Comparison of ENCODE assay signal across 1 cellular context in the genomic region with DNA sequence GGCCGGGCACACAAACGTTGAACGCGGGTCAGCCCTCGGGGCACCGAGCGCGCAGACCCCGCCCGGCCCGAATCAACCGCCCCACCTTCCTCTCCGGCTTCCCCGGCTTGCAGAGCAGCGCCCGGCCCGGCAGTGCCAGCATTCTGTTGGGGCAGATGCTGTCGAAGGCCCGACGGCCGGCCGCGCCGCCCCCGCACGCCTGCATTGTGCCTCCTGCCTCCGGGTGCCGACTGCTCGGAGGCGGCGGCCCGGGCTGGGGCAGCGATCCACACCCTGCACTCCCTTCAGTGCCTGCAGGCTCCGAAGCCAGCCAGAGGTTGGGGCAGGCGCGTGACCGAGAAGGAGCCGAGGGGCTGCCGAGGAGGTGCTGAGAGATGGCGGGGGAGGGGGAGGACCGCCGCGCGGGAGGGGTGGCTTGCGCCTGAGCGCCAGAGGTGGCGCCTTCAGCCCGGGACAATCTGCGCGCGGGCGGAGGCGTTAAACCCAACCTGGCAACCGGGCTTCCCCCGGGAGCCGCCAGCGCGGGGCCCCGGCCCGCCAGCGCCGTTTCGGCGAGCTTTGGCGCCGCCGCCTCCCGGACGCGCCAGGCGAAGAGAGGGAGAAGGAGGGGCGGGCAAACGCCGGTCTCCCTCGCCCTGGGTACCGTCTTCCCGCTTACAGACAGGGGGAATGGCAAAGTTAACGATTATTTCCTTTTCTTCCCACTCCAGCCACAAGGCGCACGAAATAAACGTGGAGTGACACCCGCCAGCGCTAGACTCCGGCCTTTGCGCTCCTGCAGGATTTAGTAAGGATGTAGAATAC.
A peak's percentile ranks its signal among the peaks of the same experiment; 100 is the strongest.
TF ChIP-seq lines count a peak whose summit lies in the region.

TSS of gene MCIDAS (minus strand) at position 382 of the 804 bp plus-strand sequence. CDS start at position 205, 177 bp downstream.

TF ChIP-seq in H1, 55 proteins besides CTCF, POLR2A, EP300 and RAD21 (continued from another document):
- TF ChIP-seq TBP (IDR thresholded peaks at IDR 0.05; ENCODE audit: low read depth, low read length) (no peak), KDM5A (IDR thresholded peaks at IDR 0.05; ENCODE audit: low read length) (no peak), MAFK (IDR thresholded peaks at IDR 0.05; ENCODE audit: low read depth, low read length) (no peak), SP4 (IDR thresholded peaks at IDR 0.05; ENCODE audit: low read length) (no peak), CBX5 (IDR thresholded peaks at IDR 0.05; ENCODE audit: low read depth, low read length) (no peak), BRCA1 (IDR thresholded peaks at IDR 0.05; ENCODE audit: low read depth, low read length) (no peak), POU5F1 (IDR thresholded peaks at IDR 0.05; ENCODE audit: low read depth, low read length) (no peak), RBBP5 (IDR thresholded peaks at IDR 0.05; ENCODE audit: borderline replicate concordance, low read depth, low read length) (0 out of 2 replicates have a peak, but pooled peaks have one; percentile 55), SIRT6 (IDR thresholded peaks at IDR 0.05; ENCODE audit: low read length) (no peak), BCL11A (IDR thresholded peaks at IDR 0.05; ENCODE audit: low read depth in 2 of 2, low read length in 2 of 2) (no peak), SUZ12 (IDR thresholded peaks at IDR 0.05; ENCODE audit: low read length) (0 out of 2 replicates have a peak, but pooled peaks have one; percentile 94), SIX5 (IDR thresholded peaks at IDR 0.05; ENCODE audit: low read depth, low read length) (no peak), CHD2 (IDR thresholded peaks at IDR 0.05; ENCODE audit: low read length) (no peak), SP2 (IDR thresholded peaks at IDR 0.05; ENCODE audit: low read length) (no peak), FOSL1 (IDR thresholded peaks at IDR 0.05; ENCODE audit: insufficient read depth, low read depth, low read length) (no peak), TEAD4 (IDR thresholded peaks at IDR 0.05; ENCODE audit: low read depth, low read length) (no peak), RXRA (IDR thresholded peaks at IDR 0.05; ENCODE audit: insufficient read depth, low read depth, low read length) (no peak), CHD1 (IDR thresholded peaks at IDR 0.05; ENCODE audit: low read depth, low read length) (no peak), RFX5 (IDR thresholded peaks at IDR 0.05; ENCODE audit: borderline replicate concordance, low read depth, low read length) (no peak), TAF7 (optimal IDR thresholded peaks at IDR 0.05; ENCODE audit: borderline replicate concordance, low read depth, low read length) (no peak), CEBPB (IDR thresholded peaks at IDR 0.05; ENCODE audit: low read depth, low read length) (no peak), PHF8 (conservative IDR thresholded peaks at IDR 0.05; ENCODE audit: low read depth, low read length) (no peak; the same call in 1 of the 2 replicates), RNF2 (IDR thresholded peaks at IDR 0.05; ENCODE audit: borderline replicate concordance, low read depth, low read length, missing control alignments, poor library complexity, severe bottlenecking) (peak; percentile 5), NANOG (IDR thresholded peaks at IDR 0.05; ENCODE audit: insufficient read depth, low read depth, low read length, poor library complexity, severe bottlenecking) (no peak), CTBP2 (IDR thresholded peaks at IDR 0.05; ENCODE audit: borderline replicate concordance, insufficient read depth, insufficient read length, low read length) (peak; percentile 91), MAX (IDR thresholded peaks at IDR 0.05) (peak; percentile 83; the same call in 1 of the 2 replicates), ZNF274 (IDR thresholded peaks at IDR 0.05; ENCODE audit: borderline replicate concordance, extremely low read depth, low read length) (no peak), KDM1A (IDR thresholded peaks at IDR 0.05; ENCODE audit: borderline replicate concordance, low read length) (peak; percentile 44; the same call in 1 of the 2 replicates), ASH2L (IDR thresholded peaks at IDR 0.05; ENCODE audit: low read length) (peak; percentile 70), SIN3A (conservative IDR thresholded peaks at IDR 0.05 in 1 of 2, IDR thresholded peaks at IDR 0.05 in 1 of 2; ENCODE audit: low read depth in 1 of 2, low read length in 2 of 2) (no peak), KDM4A (IDR thresholded peaks at IDR 0.05; ENCODE audit: low read depth, low read length, severe bottlenecking) (peak; percentile 90), CREB1 (IDR thresholded peaks at IDR 0.05) (peak; percentile 22; the same call in 1 of the 2 replicates), YY1 (IDR thresholded peaks at IDR 0.05; ENCODE audit: low read depth, low read length) (0 out of 2 replicates have a peak, but pooled peaks have one; percentile 19), JUN (IDR thresholded peaks at IDR 0.05; ENCODE audit: low read depth, low read length) (no peak), EZH2 (IDR thresholded peaks at IDR 0.05; ENCODE audit: low read depth, low read length, severe bottlenecking) (no peak), E2F6 (IDR thresholded peaks at IDR 0.05) (peak; percentile 80), HDAC6 (IDR thresholded peaks at IDR 0.05; ENCODE audit: low read depth, low read length) (no peak), JUND (IDR thresholded peaks at IDR 0.05; ENCODE audit: low read length) (no peak), CBX8 (IDR thresholded peaks at IDR 0.05; ENCODE audit: borderline replicate concordance, low read depth, low read length) (no peak), EGR1 (IDR thresholded peaks at IDR 0.05; ENCODE audit: borderline replicate concordance, low read depth, low read length) (peak; percentile 85), TCF12 (IDR thresholded peaks at IDR 0.05; ENCODE audit: low read depth, low read length) (0 out of 2 replicates have a peak, but pooled peaks have one; percentile 28)
- TF ChIP-seq, protein P1, sequence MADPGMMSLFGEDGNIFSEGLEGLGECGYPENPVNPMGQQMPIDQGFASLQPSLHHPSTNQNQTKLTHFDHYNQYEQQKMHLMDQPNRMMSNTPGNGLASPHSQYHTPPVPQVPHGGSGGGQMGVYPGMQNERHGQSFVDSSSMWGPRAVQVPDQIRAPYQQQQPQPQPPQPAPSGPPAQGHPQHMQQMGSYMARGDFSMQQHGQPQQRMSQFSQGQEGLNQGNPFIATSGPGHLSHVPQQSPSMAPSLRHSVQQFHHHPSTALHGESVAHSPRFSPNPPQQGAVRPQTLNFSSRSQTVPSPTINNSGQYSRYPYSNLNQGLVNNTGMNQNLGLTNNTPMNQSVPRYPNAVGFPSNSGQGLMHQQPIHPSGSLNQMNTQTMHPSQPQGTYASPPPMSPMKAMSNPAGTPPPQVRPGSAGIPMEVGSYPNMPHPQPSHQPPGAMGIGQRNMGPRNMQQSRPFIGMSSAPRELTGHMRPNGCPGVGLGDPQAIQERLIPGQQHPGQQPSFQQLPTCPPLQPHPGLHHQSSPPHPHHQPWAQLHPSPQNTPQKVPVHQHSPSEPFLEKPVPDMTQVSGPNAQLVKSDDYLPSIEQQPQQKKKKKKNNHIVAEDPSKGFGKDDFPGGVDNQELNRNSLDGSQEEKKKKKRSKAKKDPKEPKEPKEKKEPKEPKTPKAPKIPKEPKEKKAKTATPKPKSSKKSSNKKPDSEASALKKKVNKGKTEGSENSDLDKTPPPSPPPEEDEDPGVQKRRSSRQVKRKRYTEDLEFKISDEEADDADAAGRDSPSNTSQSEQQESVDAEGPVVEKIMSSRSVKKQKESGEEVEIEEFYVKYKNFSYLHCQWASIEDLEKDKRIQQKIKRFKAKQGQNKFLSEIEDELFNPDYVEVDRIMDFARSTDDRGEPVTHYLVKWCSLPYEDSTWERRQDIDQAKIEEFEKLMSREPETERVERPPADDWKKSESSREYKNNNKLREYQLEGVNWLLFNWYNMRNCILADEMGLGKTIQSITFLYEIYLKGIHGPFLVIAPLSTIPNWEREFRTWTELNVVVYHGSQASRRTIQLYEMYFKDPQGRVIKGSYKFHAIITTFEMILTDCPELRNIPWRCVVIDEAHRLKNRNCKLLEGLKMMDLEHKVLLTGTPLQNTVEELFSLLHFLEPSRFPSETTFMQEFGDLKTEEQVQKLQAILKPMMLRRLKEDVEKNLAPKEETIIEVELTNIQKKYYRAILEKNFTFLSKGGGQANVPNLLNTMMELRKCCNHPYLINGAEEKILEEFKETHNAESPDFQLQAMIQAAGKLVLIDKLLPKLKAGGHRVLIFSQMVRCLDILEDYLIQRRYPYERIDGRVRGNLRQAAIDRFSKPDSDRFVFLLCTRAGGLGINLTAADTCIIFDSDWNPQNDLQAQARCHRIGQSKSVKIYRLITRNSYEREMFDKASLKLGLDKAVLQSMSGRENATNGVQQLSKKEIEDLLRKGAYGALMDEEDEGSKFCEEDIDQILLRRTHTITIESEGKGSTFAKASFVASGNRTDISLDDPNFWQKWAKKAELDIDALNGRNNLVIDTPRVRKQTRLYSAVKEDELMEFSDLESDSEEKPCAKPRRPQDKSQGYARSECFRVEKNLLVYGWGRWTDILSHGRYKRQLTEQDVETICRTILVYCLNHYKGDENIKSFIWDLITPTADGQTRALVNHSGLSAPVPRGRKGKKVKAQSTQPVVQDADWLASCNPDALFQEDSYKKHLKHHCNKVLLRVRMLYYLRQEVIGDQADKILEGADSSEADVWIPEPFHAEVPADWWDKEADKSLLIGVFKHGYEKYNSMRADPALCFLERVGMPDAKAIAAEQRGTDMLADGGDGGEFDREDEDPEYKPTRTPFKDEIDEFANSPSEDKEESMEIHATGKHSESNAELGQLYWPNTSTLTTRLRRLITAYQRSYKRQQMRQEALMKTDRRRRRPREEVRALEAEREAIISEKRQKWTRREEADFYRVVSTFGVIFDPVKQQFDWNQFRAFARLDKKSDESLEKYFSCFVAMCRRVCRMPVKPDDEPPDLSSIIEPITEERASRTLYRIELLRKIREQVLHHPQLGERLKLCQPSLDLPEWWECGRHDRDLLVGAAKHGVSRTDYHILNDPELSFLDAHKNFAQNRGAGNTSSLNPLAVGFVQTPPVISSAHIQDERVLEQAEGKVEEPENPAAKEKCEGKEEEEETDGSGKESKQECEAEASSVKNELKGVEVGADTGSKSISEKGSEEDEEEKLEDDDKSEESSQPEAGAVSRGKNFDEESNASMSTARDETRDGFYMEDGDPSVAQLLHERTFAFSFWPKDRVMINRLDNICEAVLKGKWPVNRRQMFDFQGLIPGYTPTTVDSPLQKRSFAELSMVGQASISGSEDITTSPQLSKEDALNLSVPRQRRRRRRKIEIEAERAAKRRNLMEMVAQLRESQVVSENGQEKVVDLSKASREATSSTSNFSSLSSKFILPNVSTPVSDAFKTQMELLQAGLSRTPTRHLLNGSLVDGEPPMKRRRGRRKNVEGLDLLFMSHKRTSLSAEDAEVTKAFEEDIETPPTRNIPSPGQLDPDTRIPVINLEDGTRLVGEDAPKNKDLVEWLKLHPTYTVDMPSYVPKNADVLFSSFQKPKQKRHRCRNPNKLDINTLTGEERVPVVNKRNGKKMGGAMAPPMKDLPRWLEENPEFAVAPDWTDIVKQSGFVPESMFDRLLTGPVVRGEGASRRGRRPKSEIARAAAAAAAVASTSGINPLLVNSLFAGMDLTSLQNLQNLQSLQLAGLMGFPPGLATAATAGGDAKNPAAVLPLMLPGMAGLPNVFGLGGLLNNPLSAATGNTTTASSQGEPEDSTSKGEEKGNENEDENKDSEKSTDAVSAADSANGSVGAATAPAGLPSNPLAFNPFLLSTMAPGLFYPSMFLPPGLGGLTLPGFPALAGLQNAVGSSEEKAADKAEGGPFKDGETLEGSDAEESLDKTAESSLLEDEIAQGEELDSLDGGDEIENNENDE (IDR thresholded peaks at IDR 0.05; ENCODE audit: insufficient replicate concordance, low read length), result no peak
- TF ChIP-seq, protein P2, sequence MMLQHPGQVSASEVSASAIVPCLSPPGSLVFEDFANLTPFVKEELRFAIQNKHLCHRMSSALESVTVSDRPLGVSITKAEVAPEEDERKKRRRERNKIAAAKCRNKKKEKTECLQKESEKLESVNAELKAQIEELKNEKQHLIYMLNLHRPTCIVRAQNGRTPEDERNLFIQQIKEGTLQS (IDR thresholded peaks at IDR 0.05; ENCODE audit: insufficient read depth, low read depth, low read length), result no peak
- TF ChIP-seq, protein P3, sequence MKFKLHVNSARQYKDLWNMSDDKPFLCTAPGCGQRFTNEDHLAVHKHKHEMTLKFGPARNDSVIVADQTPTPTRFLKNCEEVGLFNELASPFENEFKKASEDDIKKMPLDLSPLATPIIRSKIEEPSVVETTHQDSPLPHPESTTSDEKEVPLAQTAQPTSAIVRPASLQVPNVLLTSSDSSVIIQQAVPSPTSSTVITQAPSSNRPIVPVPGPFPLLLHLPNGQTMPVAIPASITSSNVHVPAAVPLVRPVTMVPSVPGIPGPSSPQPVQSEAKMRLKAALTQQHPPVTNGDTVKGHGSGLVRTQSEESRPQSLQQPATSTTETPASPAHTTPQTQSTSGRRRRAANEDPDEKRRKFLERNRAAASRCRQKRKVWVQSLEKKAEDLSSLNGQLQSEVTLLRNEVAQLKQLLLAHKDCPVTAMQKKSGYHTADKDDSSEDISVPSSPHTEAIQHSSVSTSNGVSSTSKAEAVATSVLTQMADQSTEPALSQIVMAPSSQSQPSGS (IDR thresholded peaks at IDR 0.05; ENCODE audit: low read length), result no peak
TF ChIP-seq in H1: peak in this region for 13.
